In the genomic region with DNA sequence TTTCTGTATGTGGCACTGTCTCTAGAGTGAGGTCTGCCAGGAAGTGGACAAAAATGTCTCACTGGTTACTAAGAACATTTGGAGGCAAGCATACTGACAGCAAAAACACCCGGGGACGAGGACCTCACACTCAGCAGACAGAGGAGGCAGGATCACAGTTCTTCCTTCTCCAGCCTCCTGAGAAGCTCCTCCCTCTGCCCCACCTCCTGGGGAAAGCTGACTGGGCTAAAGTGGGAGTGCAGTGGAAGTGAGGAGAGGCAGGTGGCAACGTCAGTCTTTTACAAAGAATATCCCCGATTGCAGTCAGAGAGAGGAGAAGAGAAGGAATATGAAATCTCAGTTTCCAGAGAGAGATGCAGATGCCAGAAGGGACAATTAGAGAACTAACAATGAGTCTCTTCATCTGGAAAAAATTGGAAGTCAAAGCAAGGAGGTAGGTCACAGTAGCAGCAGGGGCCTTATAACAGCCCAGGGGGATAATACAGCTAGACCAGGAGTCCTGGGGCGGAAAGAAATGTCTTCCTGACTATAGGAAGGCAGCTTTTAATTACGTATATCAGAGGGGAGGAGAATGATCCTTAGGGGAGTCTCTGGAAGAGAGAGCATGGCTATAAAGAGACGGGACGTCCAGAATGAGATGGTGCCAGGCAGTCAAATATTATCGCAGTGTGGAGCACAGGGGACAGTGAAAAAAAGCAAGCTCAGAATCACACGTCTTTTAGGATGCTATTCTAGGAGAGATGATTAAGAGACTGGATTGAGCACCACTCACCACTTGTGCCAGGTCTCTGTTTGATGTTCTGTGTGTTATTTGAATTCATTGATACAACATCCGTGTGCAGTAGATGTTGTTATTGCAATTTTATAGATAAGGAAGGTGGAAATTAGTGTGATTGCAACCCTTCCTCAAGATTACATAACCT, we compare ENCODE assay signal across 13 cellular contexts. TPM values are rescaled to one million over a fixed set of nuclear protein-coding genes. Genes with fewer than 3 reads are reported as not detected.
DNase-seq lines count a peak whose midpoint lies in the region; ATAC-seq and TF ChIP-seq lines count a peak whose summit lies in the region.
"Had no signal": no experiment of that assay in that cellular context is flagged by ENCODE, and none has a peak within 500 bp of the region (broad histone marks: within the 10 kb centered on the region; RNA-seq: fewer than 3 reads in every experiment).

No MANE protein-coding gene starts in this region.

- no peaks in the 10 kb centered on the region for H3K79me1 ChIP-seq in mesendoderm (ENCODE audit: low read length)

- H3K56ac ChIP-seq in mesendoderm (ENCODE audit: low read length) = no peak overlapping the region

- H2BK15ac ChIP-seq in mesendoderm (replicated peaks; ENCODE audit: low read depth) = no peak overlapping the region

- no peak overlapping the region for H3K9ac ChIP-seq in mesendoderm (ENCODE audit: low read length)

- intact Hi-C loops in Right ventricle myocardium inferior (cut with DNase I) (no loop called here), cardiac septum (cut with DNase I) (no loop called here), tibial artery (cut with DNase I; ENCODE audit: low total_unique reads) (no loop called here), thyroid gland (cut with DNase I) (no loop called here)

- H3K27me3 ChIP-seq in mesendoderm (ENCODE audit: insufficient read depth, low read length, poor library complexity) = no peaks in the 10 kb centered on the region
- no peaks in the 10 kb centered on the region for H3K27me3 ChIP-seq in tibial artery
- no peaks in the 10 kb centered on the region for H3K27me3 ChIP-seq in thyroid gland
- H3K27me3 ChIP-seq: breast epithelium had no signal

- H3K79me2 ChIP-seq in mesendoderm (ENCODE audit: control insufficient read depth, insufficient read depth, low read length) = no peaks in the 10 kb centered on the region

- no peak overlapping the region for H3K4me3 ChIP-seq in mesendoderm (ENCODE audit: low read length)
- H3K4me3 ChIP-seq in tibial artery = no peak overlapping the region
- no peak overlapping the region for H3K4me3 ChIP-seq in thyroid gland (replicated peaks in 1 of 3)
- H3K4me3 ChIP-seq: breast epithelium had no signal

- H3K4ac ChIP-seq in mesendoderm (ENCODE audit: low read depth, low read length) = no peak overlapping the region

- peak; percentile 88 for ATAC-seq in Right ventricle myocardium inferior
- ATAC-seq in HG02938 (IDR thresholded peaks at IDR 0.05; ENCODE audit: unreplicated experiment) = no peak
- ATAC-seq: activated T-helper 17 cell treated with anti-CD3 and anti-CD28 coated beads, Interleukin-2, amount 50 U/mL, for 72 hours had no signal

- no peaks in the 10 kb centered on the region for H3K9me3 ChIP-seq in tibial artery
- H3K9me3 ChIP-seq in thyroid gland = no peaks in the 10 kb centered on the region
- H3K9me3 ChIP-seq: breast epithelium had no signal

- TF ChIP-seq POLR2A in thyroid gland (IDR thresholded peaks at IDR 0.05) = no peak

- H3K4me1 ChIP-seq in mesendoderm (ENCODE audit: control insufficient read depth, low read depth, low read length) (no peaks in the 10 kb centered on the region), tibial artery (no peaks in the 10 kb centered on the region), thyroid gland (no peaks in the 10 kb centered on the region)
- H3K4me1 ChIP-seq: breast epithelium had no signal

- H3K23ac ChIP-seq in mesendoderm (ENCODE audit: low read length) = no peak overlapping the region

- no peak overlapping the region for H3K4me2 ChIP-seq in mesendoderm (ENCODE audit: low read length)

- DNase-seq in Right ventricle myocardium inferior (ENCODE audit: missing footprints) (no peak), cardiac septum (ENCODE audit: low spot score) (no peak), dermis blood vessel endothelial cell (peak; percentile 18), mesendoderm (peak; percentile 55), tibial artery (no peak), thyroid gland (no peak), GM19238 (ENCODE audit: insufficient read length, low spot score) (no peak)
- DNase-seq: activated CD4-positive, alpha-beta T cell treated with anti-CD3 and anti-CD28 coated beads for 48 hours; GF-D8; NCI-H1105 had no signal

- no peak overlapping the region for H4K8ac ChIP-seq in mesendoderm (ENCODE audit: low read depth, low read length)

- no peak overlapping the region for H3K18ac ChIP-seq in mesendoderm (ENCODE audit: low read length)

- no peak overlapping the region for H2AK5ac ChIP-seq in mesendoderm (ENCODE audit: low read length)

- TF ChIP-seq CTCF in tibial artery (IDR thresholded peaks at IDR 0.05) = no peak
- no peak for TF ChIP-seq CTCF in thyroid gland (IDR thresholded peaks at IDR 0.05)

- H3K36me3 ChIP-seq in mesendoderm (ENCODE audit: control insufficient read depth, insufficient read depth, low read length) (peaks cover 1% of the 10 kb centered on the region), tibial artery (peaks cover 12 to 74% (median 42%) of the 10 kb centered on the region in 3 donors), thyroid gland (peaks cover 9 to 23% of the 10 kb centered on the region in 2 donors)
- H3K36me3 ChIP-seq: breast epithelium had no signal

- no peak overlapping the region for H4K5ac ChIP-seq in mesendoderm (ENCODE audit: low read length)

- no CpG with 5 or more reads among the region's 11 CpGs for WGBS in mesendoderm (ENCODE audit: extremely low coverage, insufficient coverage, low lambda C conversion rate)
- 80 to 82% methylated on average over 11 of the region's 11 CpGs for WGBS in thyroid gland, 2 donors

- H2BK5ac ChIP-seq in mesendoderm (ENCODE audit: low read length) = no peak overlapping the region

- H3K27ac ChIP-seq in mesendoderm (ENCODE audit: low read depth, low read length) (no peak overlapping the region), tibial artery (no peak overlapping the region), thyroid gland (no peak overlapping the region)
- H3K27ac ChIP-seq: breast epithelium had no signal

- no peak overlapping the region for H2BK120ac ChIP-seq in mesendoderm (ENCODE audit: low read depth, low read length)

RNA-seq across cellular contexts. Expression of a gene that starts 47.2 kb away (rescaled TPM):
- total RNA-seq in Right ventricle myocardium inferior (8.5 TPM), cardiac septum (7.0 TPM), dermis blood vessel endothelial cell (38.6 and 59.1 TPM in 2 replicates), thyroid gland (10 to 100 TPM; 13.2 to 26.9 (median 19.5) TPM)
- polyA plus RNA-seq in mesendoderm (2013, experiment 1 of 2) = 37.0 TPM
- 37.0 TPM for polyA plus RNA-seq in mesendoderm (2013, experiment 2 of 2)

Comparison
In these comparisons a context has a peak if more than half of its experiments do, and no peak if none do; other contexts are left out.
1. DNase-seq: peak in dermis blood vessel endothelial cell (single experiment) and mesendoderm (single experiment); none in Right ventricle myocardium inferior (single experiment), cardiac septum (single experiment), tibial artery (0 of 2), thyroid gland (0 of 2) and GM19238 (single experiment).